In genomic region chr15:24856397-24857093, GRCh38 we compare ENCODE assay signal across 10 cellular contexts.
DNase-seq lines count a peak whose midpoint lies in the region; ATAC-seq and TF ChIP-seq lines count a peak whose summit lies in the region.
"Had no signal": no experiment of that assay in that cellular context is flagged by ENCODE, and none has a peak within 500 bp of the region (broad histone marks: within the 10 kb centered on the region; RNA-seq: fewer than 3 reads in every experiment).

No MANE protein-coding gene starts in this region.

- H3K36me3 ChIP-seq in mesenchymal stem cell (ENCODE audit: control insufficient read depth in 1 of 2, insufficient read depth in 2 of 2, low read depth in 1 of 2, low read length in 2 of 2) (no peaks in the 10 kb centered on the region), thoracic aorta (no peaks in the 10 kb centered on the region), Karpas-422 (ENCODE audit: insufficient read depth, low read length) (no peaks in the 10 kb centered on the region), mucosa of descending colon (ENCODE audit: low read depth) (no peaks in the 10 kb centered on the region)

- peaks cover 20% of the 10 kb centered on the region for H3K9me3 ChIP-seq in mesenchymal stem cell (ENCODE audit: control insufficient read depth, low read length)
- no peaks in the 10 kb centered on the region for H3K9me3 ChIP-seq in thoracic aorta
- peaks cover 16% of the 10 kb centered on the region for H3K9me3 ChIP-seq in Karpas-422 (ENCODE audit: low read length)
- peaks cover 33% of the 10 kb centered on the region for H3K9me3 ChIP-seq in mucosa of descending colon
- H3K9me3 ChIP-seq: psoas muscle had no signal

- no peaks in the 10 kb centered on the region for H3K79me1 ChIP-seq in mesenchymal stem cell (replicated peaks; ENCODE audit: low read length, poor library complexity, severe bottlenecking)

- H2AK5ac ChIP-seq in mesenchymal stem cell (ENCODE audit: low read length, severe bottlenecking), result no peak overlapping the region

- no peak overlapping the region for H3K23ac ChIP-seq in mesenchymal stem cell (ENCODE audit: low read length in 2 of 2)

- H3K27ac ChIP-seq in mesenchymal stem cell (ENCODE audit: low read length, poor library complexity, severe bottlenecking), result no peak overlapping the region
- peak overlapping the region; percentile 52 to 69 for H3K27ac ChIP-seq in thoracic aorta
- no peak overlapping the region for H3K27ac ChIP-seq in Karpas-422 (ENCODE audit: low read length)
- H3K27ac ChIP-seq: epithelial cell of prostate, psoas muscle had no signal

- H3K27me3 ChIP-seq in mesenchymal stem cell (ENCODE audit: control insufficient read depth in 1 of 2, insufficient read depth in 1 of 2, low read length in 2 of 2), result no peaks in the 10 kb centered on the region
- H3K27me3 ChIP-seq in thoracic aorta (replicated peaks; ENCODE audit: insufficient read depth), result no peaks in the 10 kb centered on the region
- no peaks in the 10 kb centered on the region for H3K27me3 ChIP-seq in Karpas-422 (ENCODE audit: low read length)

- ATAC-seq in thoracic aorta (ENCODE audit: insufficient number of reproducible peaks, low FRiP score, low read depth) (no peak), mucosa of descending colon (no peak), HG02938 (IDR thresholded peaks at IDR 0.05; ENCODE audit: unreplicated experiment) (no peak)
- ATAC-seq: psoas muscle had no signal

- H2AFZ ChIP-seq in mesenchymal stem cell (ENCODE audit: low read depth, low read length) (no peak overlapping the region), Karpas-422 (ENCODE audit: low read length) (no peak overlapping the region)

- no peak overlapping the region for H4K8ac ChIP-seq in mesenchymal stem cell (ENCODE audit: low read length)

- no peaks in the 10 kb centered on the region for H3K9me2 ChIP-seq in Karpas-422 (replicated peaks; ENCODE audit: insufficient read depth, low read length)

- peak overlapping the region; percentile 6 for H3K4me3 ChIP-seq in fibroblast of pulmonary artery (replicated peaks; ENCODE audit: low read depth, low read length)
- H3K4me3 ChIP-seq in mesenchymal stem cell (ENCODE audit: insufficient read depth in 1 of 2, low read depth in 1 of 2, low read length in 2 of 2), result no peak overlapping the region
- H3K4me3 ChIP-seq in thoracic aorta, result peak overlapping the region; percentile 67
- no peak overlapping the region for H3K4me3 ChIP-seq in Karpas-422 (ENCODE audit: low read length)
- H3K4me3 ChIP-seq in mucosa of descending colon, result no peak overlapping the region
- H3K4me3 ChIP-seq: psoas muscle had no signal

- H3K9ac ChIP-seq in mesenchymal stem cell (ENCODE audit: low read length), result peak overlapping the region; percentile 78
- H3K9ac ChIP-seq in Karpas-422 (ENCODE audit: low read length), result no peak overlapping the region

- H3K14ac ChIP-seq in mesenchymal stem cell (ENCODE audit: low read length in 2 of 2), result no peak overlapping the region

- intact Hi-C loops in mucosa of descending colon (cut with DNase I, micrococcal nuclease), result no loop called here

- H3K18ac ChIP-seq in mesenchymal stem cell (ENCODE audit: low read depth in 1 of 2, low read length in 2 of 2), result no peak overlapping the region

- H3K4me2 ChIP-seq in mesenchymal stem cell (ENCODE audit: low read length, poor library complexity, severe bottlenecking), result no peak overlapping the region
- H3K4me2 ChIP-seq in Karpas-422 (ENCODE audit: low read depth, low read length, poor library complexity, severe bottlenecking), result no peak overlapping the region

- H3K79me2 ChIP-seq in Karpas-422 (ENCODE audit: low read length), result no peaks in the 10 kb centered on the region

- no peaks in the 10 kb centered on the region for H4K20me1 ChIP-seq in Karpas-422 (ENCODE audit: insufficient read depth, low read depth, low read length)

- TF ChIP-seq CTCF in fibroblast of pulmonary artery (IDR thresholded peaks at IDR 0.05; ENCODE audit: low read length, missing control alignments) (no peak), thoracic aorta (IDR thresholded peaks at IDR 0.05) (no peak), mucosa of descending colon (IDR thresholded peaks at IDR 0.05) (no peak)

- H3K4ac ChIP-seq in mesenchymal stem cell (ENCODE audit: low read depth in 1 of 2, low read length in 2 of 2), result no peak overlapping the region

- H3K4me1 ChIP-seq in mesenchymal stem cell (ENCODE audit: control insufficient read depth, insufficient read depth, low read depth, low read length), result no peaks in the 10 kb centered on the region
- H3K4me1 ChIP-seq in thoracic aorta (ENCODE audit: control insufficient read depth in 1 of 2, low read depth in 2 of 2), result peaks cover 0 to 15% of the 10 kb centered on the region in 2 donors
- no peaks in the 10 kb centered on the region for H3K4me1 ChIP-seq in Karpas-422 (ENCODE audit: low read length)
- no peaks in the 10 kb centered on the region for H3K4me1 ChIP-seq in mucosa of descending colon (ENCODE audit: low read depth)
- H3K4me1 ChIP-seq: psoas muscle had no signal

- no peak overlapping the region for H4K91ac ChIP-seq in mesenchymal stem cell (ENCODE audit: low read length)

- H2BK5ac ChIP-seq in mesenchymal stem cell (ENCODE audit: low read depth, low read length, poor library complexity, severe bottlenecking), result no peak overlapping the region

- DNase-seq in SK-N-DZ (ENCODE audit: low spot score), result peak; percentile 48
- DNase-seq in fibroblast of pulmonary artery (ENCODE audit: low read depth), result peak; percentile 39
- DNase-seq in mesenchymal stem cell, result peak; percentile 88
- no peak for DNase-seq in thoracic aorta (ENCODE audit: low spot score)
- DNase-seq in Karpas-422, result no peak
- no peak for DNase-seq in mucosa of descending colon
- DNase-seq in HT-29 (ENCODE audit: low spot score), result no peak
- DNase-seq: psoas muscle had no signal

- no peak overlapping the region for H2BK120ac ChIP-seq in mesenchymal stem cell (ENCODE audit: low read depth, low read length)

- no peak overlapping the region for H2BK12ac ChIP-seq in mesenchymal stem cell (ENCODE audit: low read length in 2 of 2)

- H2BK15ac ChIP-seq in mesenchymal stem cell (ENCODE audit: low read depth, poor library complexity, severe bottlenecking), result no peak overlapping the region

- 36% methylated on average over 14 of the region's 14 CpGs for WGBS in mesenchymal stem cell

Comparison
In these comparisons a context has a peak if more than half of its experiments do, and no peak if none do; other contexts are left out.
1. DNase-seq: peak in SK-N-DZ (single experiment), fibroblast of pulmonary artery (single experiment) and mesenchymal stem cell (single experiment); none in thoracic aorta (single experiment), Karpas-422 (single experiment), mucosa of descending colon (0 of 3) and HT-29 (single experiment).
2. H3K4me3 ChIP-seq: peak in fibroblast of pulmonary artery (single experiment) and thoracic aorta (single experiment); none in mesenchymal stem cell (0 of 2), Karpas-422 (single experiment) and mucosa of descending colon (single experiment).
3. H3K27ac ChIP-seq: peak in thoracic aorta (2 of 2); none in mesenchymal stem cell (single experiment) and Karpas-422 (single experiment).